9 cellular contexts compared by ENCODE assay signal in the genomic region with DNA sequence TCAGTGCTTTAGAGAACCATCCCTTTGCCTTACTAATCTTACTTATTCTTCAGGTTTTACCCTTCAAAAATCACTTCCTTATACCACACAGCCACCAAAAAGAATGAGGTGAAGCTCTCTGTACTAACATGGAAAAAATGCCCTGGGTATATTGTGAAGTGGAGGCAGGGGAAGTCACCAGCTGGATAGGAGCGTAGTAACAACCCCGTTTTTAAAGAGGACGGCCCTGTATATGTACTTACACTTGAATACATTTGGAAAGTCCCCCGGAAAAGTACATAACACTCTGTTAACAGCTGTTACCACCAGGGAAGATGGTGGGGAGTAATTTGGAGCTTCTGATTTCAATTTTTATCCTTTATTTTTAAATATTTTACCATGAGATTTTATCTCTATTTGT. TPM values are rescaled to one million over a fixed set of nuclear protein-coding genes. Genes with fewer than 3 reads are reported as not detected.
A peak's percentile ranks its signal among the peaks of the same experiment; 100 is the strongest.
DNase-seq lines count a peak whose midpoint lies in the region; ATAC-seq and TF ChIP-seq lines count a peak whose summit lies in the region.
"Had no signal": no experiment of that assay in that cellular context is flagged by ENCODE, and none has a peak within 500 bp of the region (broad histone marks: within the 10 kb centered on the region; RNA-seq: fewer than 3 reads in every experiment).

No MANE protein-coding gene starts in this region.

- no peaks in the 10 kb centered on the region for H3K36me3 ChIP-seq in naive thymus-derived CD4-positive, alpha-beta T cell (ENCODE audit: control insufficient read depth in 2 of 3, insufficient read depth in 3 of 3, low read length in 3 of 3)
- H3K36me3 ChIP-seq in brain microvascular endothelial cell (replicated peaks) = no peaks in the 10 kb centered on the region
- H3K36me3 ChIP-seq: heart right ventricle had no signal

- intact Hi-C loops in naive thymus-derived CD4-positive, alpha-beta T cell (cut with micrococcal nuclease) = loop anchor here (2.0 kb wide), 4 partner anchors 15 to 27 kb away; a partner anchor contains a TSS

- CTCF ChIA-PET in naive thymus-derived CD4-positive, alpha-beta T cell (lab: Charles Lee) = interaction anchor here (0.6 to 1.4 kb wide), 7 partner anchors 15 to 196 kb away, joined by 3 to 8 read pairs (median 3); no protein-coding TSS in a partner anchor

- H3K27me3 ChIP-seq in naive thymus-derived CD4-positive, alpha-beta T cell (ENCODE audit: control insufficient read depth in 2 of 2, insufficient read depth in 2 of 2, low read length in 2 of 2) = no peaks in the 10 kb centered on the region
- H3K27me3 ChIP-seq in brain microvascular endothelial cell (replicated peaks) = no peaks in the 10 kb centered on the region
- H3K27me3 ChIP-seq: heart right ventricle had no signal

- H3K4me1 Mint-ChIP-seq in activated naive CD8-positive, alpha-beta T cell treated with anti-CD3 and anti-CD28 coated beads for 36 hours = peaks cover 41% of the 10 kb centered on the region
- H3K4me1 Mint-ChIP-seq in naive thymus-derived CD4-positive, alpha-beta T cell = peaks cover 39 to 75% (median 64%) of the 10 kb centered on the region in 7 donors

- H3K27ac Mint-ChIP-seq in activated naive CD8-positive, alpha-beta T cell treated with anti-CD3 and anti-CD28 coated beads for 36 hours = peak overlapping the region; percentile 90
- H3K27ac Mint-ChIP-seq in naive thymus-derived CD4-positive, alpha-beta T cell = peak overlapping the region; percentile 57 to 95 (median 91)

- POLR2A ChIA-PET in naive thymus-derived CD4-positive, alpha-beta T cell (lab: Charles Lee) = interaction anchor here (0.7 to 1.8 kb wide), 13 partner anchors 8 to 281 kb away, joined by 3 to 6 read pairs (median 4); a partner anchor contains a TSS

- ATAC-seq in HG03342 (IDR thresholded peaks at IDR 0.05; ENCODE audit: unreplicated experiment) (peak; percentile 41), GM18870 (IDR thresholded peaks at IDR 0.05; ENCODE audit: unreplicated experiment) (no peak), GM19324 (IDR thresholded peaks at IDR 0.05; ENCODE audit: low FRiP score, unreplicated experiment) (no peak)
- peak; percentile 82 for ATAC-seq in naive thymus-derived CD4-positive, alpha-beta T cell

- no peaks in the 10 kb centered on the region for H3K9me3 ChIP-seq in naive thymus-derived CD4-positive, alpha-beta T cell (ENCODE audit: control insufficient read depth in 2 of 3, low read length in 3 of 3)
- H3K9me3 ChIP-seq: heart right ventricle had no signal

- no peaks in the 10 kb centered on the region for H3K36me3 Mint-ChIP-seq in activated naive CD8-positive, alpha-beta T cell treated with anti-CD3 and anti-CD28 coated beads for 36 hours
- peaks cover 0 to 9% (median 0%) of the 10 kb centered on the region in 5 donors for H3K36me3 Mint-ChIP-seq in naive thymus-derived CD4-positive, alpha-beta T cell

- H3K27ac ChIP-seq in naive thymus-derived CD4-positive, alpha-beta T cell (ENCODE audit: low read depth, low read length) = peak overlapping the region; percentile 66
- H3K27ac ChIP-seq in brain microvascular endothelial cell = no peak overlapping the region

- in situ Hi-C loops in brain microvascular endothelial cell (cut with HindIII; ENCODE audit: low pct_ligation_motif_present, low sequenced_read_pairs) = no loop called here

- DNase-seq in Daoy (ENCODE audit: low read depth) (peak; percentile 12), brain microvascular endothelial cell (no peak), HPDE6-E6E7 (ENCODE audit: extremely low spot score) (no peak)
- DNase-seq in activated naive CD8-positive, alpha-beta T cell treated with anti-CD3 and anti-CD28 coated beads for 36 hours = no peak
- peak in 3 of 9 donors; percentile 4 to 53 (median 31) for DNase-seq in naive thymus-derived CD4-positive, alpha-beta T cell
- DNase-seq: heart right ventricle had no signal

- H3K4me3 Mint-ChIP-seq in activated naive CD8-positive, alpha-beta T cell treated with anti-CD3 and anti-CD28 coated beads for 36 hours = no peak overlapping the region
- H3K4me3 Mint-ChIP-seq in naive thymus-derived CD4-positive, alpha-beta T cell = peak overlapping the region; percentile 7 to 80 (median 64)

- TF ChIP-seq CTCF in brain microvascular endothelial cell (IDR thresholded peaks at IDR 0.05; ENCODE audit: low read depth, low read length, missing control alignments) = no peak

- H3K27me3 Mint-ChIP-seq in activated naive CD8-positive, alpha-beta T cell treated with anti-CD3 and anti-CD28 coated beads for 36 hours = no peaks in the 10 kb centered on the region
- H3K27me3 Mint-ChIP-seq in naive thymus-derived CD4-positive, alpha-beta T cell = no peaks in the 10 kb centered on the region

- peaks cover 50 to 62% of the 10 kb centered on the region in 2 donors for H3K4me1 ChIP-seq in naive thymus-derived CD4-positive, alpha-beta T cell (ENCODE audit: control insufficient read depth in 2 of 2, insufficient read depth in 2 of 2, low read length in 2 of 2)

- H3K9me3 Mint-ChIP-seq in activated naive CD8-positive, alpha-beta T cell treated with anti-CD3 and anti-CD28 coated beads for 36 hours = peaks cover 2% of the 10 kb centered on the region
- no peaks in the 10 kb centered on the region for H3K9me3 Mint-ChIP-seq in naive thymus-derived CD4-positive, alpha-beta T cell

- H3K4me3 ChIP-seq in naive thymus-derived CD4-positive, alpha-beta T cell (ENCODE audit: low read length) = no peak overlapping the region
- H3K4me3 ChIP-seq in brain microvascular endothelial cell (ENCODE audit: low read depth, low read length) = no peak overlapping the region
- H3K4me3 ChIP-seq: heart right ventricle had no signal

RNA-seq across cellular contexts. Expression of a gene that starts 28.2 kb away (rescaled TPM):
- total RNA-seq in Daoy (2014; rRNA removed; shearing (Covaris generic)) = 64.2 and 64.7 TPM in 2 replicates
- total RNA-seq in activated naive CD8-positive, alpha-beta T cell treated with anti-CD3 and anti-CD28 coated beads for 36 hours = 100 to 1,000 TPM; 221 to 222 TPM
- 100 to 1,000 TPM in 3 of 5 experiments, 10 to 100 TPM in 2; 89.2 to 162 (median 125) TPM for total RNA-seq in naive thymus-derived CD4-positive, alpha-beta T cell
- polyA plus RNA-seq in naive thymus-derived CD4-positive, alpha-beta T cell = 100 to 1,000 TPM; 108 to 116 TPM

RNA-seq across cellular contexts. Expression of a gene that starts 47.3 kb away (rescaled TPM):
- 388 and 393 TPM in 2 replicates for total RNA-seq in Daoy (2014; rRNA removed; shearing (Covaris generic))
- 100 to 1,000 TPM; 342 to 357 TPM for total RNA-seq in activated naive CD8-positive, alpha-beta T cell treated with anti-CD3 and anti-CD28 coated beads for 36 hours
- total RNA-seq in naive thymus-derived CD4-positive, alpha-beta T cell = 100 to 1,000 TPM; 196 to 449 (median 271) TPM
- polyA plus RNA-seq in naive thymus-derived CD4-positive, alpha-beta T cell = 100 to 1,000 TPM; 276 to 398 TPM

Comparison
In these comparisons a context has a peak if more than half of its experiments do, and no peak if none do; other contexts are left out.
1. ATAC-seq: peak in HG03342 (single experiment) and naive thymus-derived CD4-positive, alpha-beta T cell (single experiment); none in GM18870 (single experiment) and GM19324 (single experiment).